In the genomic region with DNA sequence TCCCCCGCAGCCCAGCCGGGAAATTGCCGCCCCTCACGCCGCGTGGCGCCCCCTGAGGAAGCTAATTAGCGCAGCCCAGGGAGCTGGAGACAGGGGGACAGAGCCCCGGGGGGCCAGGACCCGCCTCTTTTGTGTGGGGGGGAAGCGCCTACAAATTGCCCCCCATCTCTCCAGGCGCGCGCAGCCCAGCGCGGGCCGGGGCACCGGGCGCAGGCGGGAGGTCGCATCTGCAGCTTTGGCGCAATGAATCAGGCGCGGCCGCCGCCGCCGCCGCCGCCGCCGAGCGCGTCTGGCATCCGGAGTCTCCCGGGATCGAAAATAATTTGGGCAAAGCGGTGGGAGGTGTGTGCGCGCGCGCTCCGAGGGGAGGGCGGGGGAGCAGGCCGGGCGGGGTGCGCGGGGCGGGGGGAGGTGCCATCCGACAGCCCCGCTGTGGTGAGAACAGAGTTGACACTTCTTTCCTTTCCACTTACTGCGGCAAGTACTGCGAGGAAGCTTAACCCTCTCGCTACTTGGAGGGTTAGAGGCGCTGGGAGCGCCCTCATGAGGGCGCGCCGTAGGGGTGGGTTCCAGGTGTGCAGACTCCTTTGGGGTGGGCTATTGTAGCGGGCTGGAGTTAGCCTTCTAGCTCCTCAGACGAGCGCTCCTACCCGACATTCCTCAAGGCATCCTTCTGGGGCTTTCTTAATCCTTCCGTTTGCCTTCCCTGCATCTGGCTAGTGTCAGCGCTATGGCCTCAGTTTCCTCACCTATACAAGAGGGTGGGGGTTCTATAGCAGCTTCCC, we compare ENCODE assay signal across 8 cellular contexts.
A peak's percentile ranks its signal among the peaks of the same experiment; 100 is the strongest.
DNase-seq lines count a peak whose midpoint lies in the region; ATAC-seq and TF ChIP-seq lines count a peak whose summit lies in the region.

No MANE protein-coding gene starts in this region.

- no peaks in the 10 kb centered on the region for H3K36me3 Mint-ChIP-seq in activated naive CD4-positive, alpha-beta T cell treated with anti-CD3 and anti-CD28 coated beads, Interleukin-2, amount 50 U/mL, for 24 hours

- ATAC-seq in HG03442 (IDR thresholded peaks at IDR 0.05; ENCODE audit: unreplicated experiment) (peak; percentile 33), HG02588 (IDR thresholded peaks at IDR 0.05; ENCODE audit: unreplicated experiment) (no peak), GM21515 (IDR thresholded peaks at IDR 0.05; ENCODE audit: unreplicated experiment) (no peak)

- peak; percentile 25 for TF ChIP-seq CTCF in cardiac muscle cell (IDR thresholded peaks at IDR 0.05; ENCODE audit: low read depth, low read length)

- peaks cover 1% of the 10 kb centered on the region for H3K27me3 Mint-ChIP-seq in activated naive CD4-positive, alpha-beta T cell treated with anti-CD3 and anti-CD28 coated beads, Interleukin-2, amount 50 U/mL, for 24 hours

- H3K9me3 Mint-ChIP-seq in activated naive CD4-positive, alpha-beta T cell treated with anti-CD3 and anti-CD28 coated beads, Interleukin-2, amount 50 U/mL, for 24 hours: no peaks in the 10 kb centered on the region

- H3K4me1 Mint-ChIP-seq in activated naive CD4-positive, alpha-beta T cell treated with anti-CD3 and anti-CD28 coated beads, Interleukin-2, amount 50 U/mL, for 24 hours: peaks cover 29% of the 10 kb centered on the region

- no peak overlapping the region for H3K27ac ChIP-seq in cardiac muscle cell

- DNase-seq in EH (ENCODE audit: low read depth) (peak; percentile 62), RPMI8226 (peak; percentile 78), cardiac muscle cell (ENCODE audit: low read depth in 1 of 2, low spot score in 1 of 2) (peak; percentile 52 to 77), posterior cingulate gyrus (peak in 8 of 10 donors; percentile 57 to 95 (median 70))

- H3K4me1 ChIP-seq in cardiac muscle cell (ENCODE audit: low read depth): peaks cover 22% of the 10 kb centered on the region

- no peaks in the 10 kb centered on the region for H3K27me3 ChIP-seq in cardiac muscle cell

- no peaks in the 10 kb centered on the region for H3K9me3 ChIP-seq in cardiac muscle cell (ENCODE audit: low read depth)

- H3K4me3 ChIP-seq in cardiac muscle cell: peak overlapping the region; percentile 40

- no peaks in the 10 kb centered on the region for H3K36me3 ChIP-seq in cardiac muscle cell

- H3K4me3 Mint-ChIP-seq in activated naive CD4-positive, alpha-beta T cell treated with anti-CD3 and anti-CD28 coated beads, Interleukin-2, amount 50 U/mL, for 24 hours: peak overlapping the region; percentile 76

- intact Hi-C loops in posterior cingulate gyrus (cut with DNase I): loop anchor here (5.0 kb wide), 1 partner anchor 36 kb away; no protein-coding TSS in a partner anchor

- H3K27ac Mint-ChIP-seq in activated naive CD4-positive, alpha-beta T cell treated with anti-CD3 and anti-CD28 coated beads, Interleukin-2, amount 50 U/mL, for 24 hours: no peak overlapping the region
